ENCODE assay signal across 8 cellular contexts in the genomic region with DNA sequence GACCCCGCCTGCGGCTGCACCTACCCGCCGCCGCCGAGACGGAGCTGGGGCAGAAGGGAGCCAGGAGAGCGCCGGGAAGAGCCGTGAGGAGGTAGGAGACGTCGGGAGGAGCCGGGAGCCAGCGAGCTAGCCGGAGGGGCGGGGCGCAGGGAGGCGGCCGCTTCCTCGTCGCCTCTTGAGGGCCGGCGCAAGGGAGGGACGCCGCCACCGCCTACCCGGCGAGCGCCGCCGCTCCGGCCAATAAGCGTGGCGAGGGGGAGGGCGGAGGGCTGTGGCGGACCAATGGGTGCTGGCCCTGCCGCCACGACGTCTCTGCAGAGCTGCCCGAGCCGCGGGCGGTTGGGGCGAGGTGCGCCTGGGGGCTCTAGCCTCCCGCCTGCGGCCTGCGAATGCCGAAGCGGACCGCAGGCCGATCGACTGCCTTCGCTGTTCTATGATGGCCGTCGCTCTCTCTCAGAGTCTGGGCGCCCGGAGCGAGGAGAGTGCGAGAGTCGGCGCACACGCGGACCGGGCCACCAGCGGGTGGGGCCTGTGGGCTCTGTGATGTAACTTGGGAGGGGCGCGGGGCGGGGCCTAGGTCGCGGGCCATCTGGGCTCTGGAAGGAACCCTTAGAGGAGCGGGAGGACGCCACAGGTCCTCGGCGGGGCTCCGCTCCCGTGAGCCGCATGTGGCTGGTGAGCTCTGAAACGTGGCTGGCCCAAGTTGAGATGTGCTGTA.
A peak's percentile ranks its signal among the peaks of the same experiment; 100 is the strongest.
DNase-seq lines count a peak whose midpoint lies in the region; ATAC-seq, FAIRE-seq and TF ChIP-seq lines count a peak whose summit lies in the region.

No MANE protein-coding gene starts in this region.

- H3K27ac ChIP-seq in pancreas = peak overlapping the region; percentile 83 to 98 (median 94)
- H3K27ac ChIP-seq in tibial artery = peak overlapping the region; percentile 98 to 99

- H3K27me3 ChIP-seq in pancreas = no peaks in the 10 kb centered on the region
- no peaks in the 10 kb centered on the region for H3K27me3 ChIP-seq in tibial artery

- peak; percentile 75 for TF ChIP-seq POLR2A in GM10847 (IDR thresholded peaks at IDR 0.05; ENCODE audit: extremely low read depth, insufficient read length)

- no peak for FAIRE-seq in pancreas (lab: Jason Lieb, UNC)

- peak; percentile 87 for DNase-seq in NCI-H1105 treated with DMSO at 0.1 percent for 48 hours (lab: John Stamatoyannopoulos, UW)
- peak; percentile 91 for DNase-seq in SKM-1 treated with dmso at 0.1 percent for 144 hours (lab: John Stamatoyannopoulos, UW; ENCODE audit: unreplicated experiment)
- peak; percentile 93 for DNase-seq in activated naive CD8-positive, alpha-beta T cell treated with anti-CD3 and anti-CD28 coated beads, Interleukin-2, amount 50 U/mL, for 16 hours (ENCODE audit: low read depth, low spot score)
- peak; percentile 99 for DNase-seq in Right ventricle myocardium superior
- peak; percentile 96 to 99 (median 97) for DNase-seq in pancreas
- peak; percentile 97 to 98 for DNase-seq in tibial artery

- H3K4me1 ChIP-seq in pancreas (peaks cover 9 to 20% (median 16%) of the 10 kb centered on the region in 3 donors), tibial artery (peaks cover 0 to 44% (median 33%) of the 10 kb centered on the region in 4 donors)

- peak; percentile 97 for ATAC-seq in HG02642 (IDR thresholded peaks at IDR 0.05; ENCODE audit: poor library complexity, unreplicated experiment)
- peak; percentile 95 for ATAC-seq in Right ventricle myocardium superior (ENCODE audit: poor library complexity)
- peak; percentile 92 to 97 (median 94) for ATAC-seq in pancreas

- no peaks in the 10 kb centered on the region for H3K9me3 ChIP-seq in pancreas
- no peaks in the 10 kb centered on the region for H3K9me3 ChIP-seq in tibial artery

- H3K36me3 ChIP-seq in pancreas = no peaks in the 10 kb centered on the region
- H3K36me3 ChIP-seq in tibial artery = no peaks in the 10 kb centered on the region

- intact Hi-C loops in Right ventricle myocardium superior (cut with DNase I) (loop anchor here (2.0 kb wide), 1 partner anchor 62 kb away; no protein-coding TSS in a partner anchor), pancreas (cut with DNase I) (no loop called here), tibial artery (cut with DNase I; ENCODE audit: low total_unique reads) (loop anchor here (10.0 kb wide), 1 partner anchor 54 kb away; no protein-coding TSS in a partner anchor)

- peak overlapping the region; percentile 76 to 93 (median 87) for H3K4me3 ChIP-seq in pancreas
- H3K4me3 ChIP-seq in tibial artery = peak overlapping the region; percentile 94 to 99

- TF ChIP-seq CTCF in pancreas (IDR thresholded peaks at IDR 0.05) (no peak), tibial artery (IDR thresholded peaks at IDR 0.05) (peak in 1 of 2 experiments; percentile 6)

- 1% methylated on average over 58 to 79 of the region's 79 CpGs for WGBS in pancreas, 2 donors

Comparison
In these comparisons a context has a peak if more than half of its experiments do, and no peak if none do; other contexts are left out.
1. Peak in every context shown above with its lines: DNase-seq, ATAC-seq, H3K4me3 ChIP-seq and H3K27ac ChIP-seq.
2. intact Hi-C loops: an anchor here in Right ventricle myocardium superior (2.0 kb wide) and tibial artery (10.0 kb wide); none called in pancreas.